Comparison of ENCODE assay signal across 8 cellular contexts in the genomic region with DNA sequence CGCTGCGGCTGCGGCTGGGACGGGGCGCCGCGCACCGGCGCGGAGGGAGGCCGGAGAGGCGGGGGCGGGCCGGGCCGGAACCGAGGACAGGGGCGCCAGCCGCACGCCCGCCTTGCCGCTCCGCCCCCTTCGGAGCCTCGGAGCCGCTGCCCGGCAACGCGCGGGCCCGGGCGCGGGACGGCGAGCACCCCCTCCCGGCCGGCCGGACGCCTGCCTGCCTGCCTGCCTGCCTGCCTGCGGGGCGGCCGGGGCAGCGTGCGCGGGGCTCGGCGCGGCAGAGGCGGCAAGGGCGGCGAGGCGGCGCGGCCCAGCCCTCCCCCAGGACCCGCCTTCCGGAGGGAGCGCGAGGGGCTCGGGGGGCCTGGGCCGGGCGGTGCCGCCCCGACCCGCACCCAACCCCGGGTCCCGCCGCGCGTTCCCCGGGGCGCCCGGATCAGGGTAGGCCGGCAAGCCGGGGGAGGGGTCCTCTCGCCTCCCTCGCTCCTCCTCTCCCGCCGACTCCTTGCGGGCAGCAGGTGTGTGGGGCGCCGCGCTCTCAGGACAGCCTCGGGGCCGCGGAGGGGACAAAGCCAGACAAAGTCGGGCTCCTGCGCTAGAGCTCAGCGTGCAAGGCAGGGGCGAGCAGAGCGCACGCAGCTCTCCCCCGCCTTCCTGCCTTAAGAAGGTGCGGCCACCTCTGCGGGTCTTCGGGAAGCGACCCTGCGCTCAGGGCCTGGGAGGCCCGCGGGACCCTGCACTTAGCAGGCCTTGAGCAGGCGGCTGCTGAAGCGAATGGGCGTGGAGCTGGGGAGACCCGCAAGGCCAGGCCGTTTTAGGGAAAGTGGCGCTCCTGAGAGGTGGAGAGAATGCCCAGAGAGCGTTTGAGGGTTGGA. TPM values are rescaled to one million over a fixed set of nuclear protein-coding genes. Genes with fewer than 3 reads are reported as not detected.
DNase-seq lines count a peak whose midpoint lies in the region; ATAC-seq lines count a peak whose summit lies in the region.

A gene (minus strand): TSS at position 58 of the 872 bp plus-strand sequence. CDS start 120 bp downstream, outside the sequence.

- H3K36me3 Mint-ChIP-seq in naive thymus-derived CD8-positive, alpha-beta T cell = no peaks in the 10 kb centered on the region

- H3K9me3 ChIP-seq in BLaER1 = no peaks in the 10 kb centered on the region

- POLR2A ChIA-PET in naive thymus-derived CD8-positive, alpha-beta T cell (lab: Charles Lee) = interaction anchor here (1.0 to 2.1 kb wide), 2 partner anchors 78 to 95 kb away, joined by 3 to 11 read pairs; no protein-coding TSS in a partner anchor

- H3K27me3 Mint-ChIP-seq in naive thymus-derived CD8-positive, alpha-beta T cell = peaks cover 16 to 46% (median 24%) of the 10 kb centered on the region in 5 donors

- H3K4me1 Mint-ChIP-seq in naive thymus-derived CD8-positive, alpha-beta T cell = peaks cover 13 to 21% (median 14%) of the 10 kb centered on the region in 4 donors

- H3K27ac ChIP-seq in BLaER1 (peak within 1 kb of the TSS; percentile 74), substantia nigra (ENCODE audit: low read depth, low read length, poor library complexity, severe bottlenecking) (no peak within 1 kb of the TSS)

- peaks cover 6% of the 10 kb centered on the region for H3K27me3 ChIP-seq in BLaER1

- no peaks in the 10 kb centered on the region for H3K9me3 Mint-ChIP-seq in naive thymus-derived CD8-positive, alpha-beta T cell

- ATAC-seq in GM19035 (IDR thresholded peaks at IDR 0.05; ENCODE audit: unreplicated experiment) (peak; percentile 83), HG03196 (IDR thresholded peaks at IDR 0.05; ENCODE audit: unreplicated experiment) (peak; percentile 81)
- ATAC-seq in naive thymus-derived CD8-positive, alpha-beta T cell = peak; percentile 74 to 81

- peaks cover 4% of the 10 kb centered on the region; the same call in 1 of the 2 replicates for H3K36me3 ChIP-seq in BLaER1

- peaks cover 14% of the 10 kb centered on the region; the same call in 1 of the 2 replicates for H4K20me1 ChIP-seq in BLaER1

- H3K4me3 Mint-ChIP-seq in naive thymus-derived CD8-positive, alpha-beta T cell = peak within 1 kb of the TSS; percentile 87 to 94 (median 91)

- H3K4me3 ChIP-seq in BLaER1 = peak within 1 kb of the TSS; percentile 93

- peak within 1 kb of the TSS; percentile 91 for H3K4me2 ChIP-seq in BLaER1

- DNase-seq in NOMO-1 (lab: John Stamatoyannopoulos, UW; ENCODE audit: unreplicated experiment in 2 of 2) (peak; percentile 5 to 38), fibroblast of gingiva (ENCODE audit: low read depth) (peak; percentile 56), substantia nigra (lab: John Stamatoyannopoulos, UW) (peak in 27 of 49 donors; percentile 3 to 65 (median 33))
- DNase-seq in activated T-cell treated with anti-CD3 and anti-CD28 coated beads, Interleukin-2, amount 50 U/mL, for 48 hours = peak; percentile 58 to 75
- peak in 9 of 10 donors; percentile 13 to 45 (median 33) for DNase-seq in naive thymus-derived CD8-positive, alpha-beta T cell

- H3K9ac ChIP-seq in BLaER1 = peak within 1 kb of the TSS; percentile 81

- H3K4me1 ChIP-seq in BLaER1 = peaks cover 31% of the 10 kb centered on the region

- H3K27ac Mint-ChIP-seq in naive thymus-derived CD8-positive, alpha-beta T cell = peak within 1 kb of the TSS in 9 of 10 donors; percentile 42 to 91 (median 71)

RNA-seq across cellular contexts. Expression of the gene that starts here (rescaled TPM):
- total RNA-seq in naive thymus-derived CD8-positive, alpha-beta T cell = under 1 TPM; 0.39 to 0.47 TPM
- polyA plus RNA-seq in naive thymus-derived CD8-positive, alpha-beta T cell = not detected

Comparison
In these comparisons a context has a peak if more than half of its experiments do, and no peak if none do; other contexts are left out.
1. Peak in DNase-seq and ATAC-seq in naive thymus-derived CD8-positive, alpha-beta T cell; RNA of the gene not detected or under 1 TPM.